ENCODE assay signal across 16 cellular contexts in genomic region chr1:183029591-183030000, GRCh38. TPM values are rescaled to one million over a fixed set of nuclear protein-coding genes. Genes with fewer than 3 reads are reported as not detected.
A peak's percentile ranks its signal among the peaks of the same experiment; 100 is the strongest.
DNase-seq lines count a peak whose midpoint lies in the region; ATAC-seq, FAIRE-seq and TF ChIP-seq lines count a peak whose summit lies in the region.
"Had no signal": no experiment of that assay in that cellular context is flagged by ENCODE, and none has a peak within 500 bp of the region (broad histone marks: within the 10 kb centered on the region; RNA-seq: fewer than 3 reads in every experiment).

No MANE protein-coding gene starts in this region.

- H3K79me2 ChIP-seq in HepG2 (ENCODE audit: insufficient read depth, low read length), result peaks cover 95% of the 10 kb centered on the region

- DNase-seq in AG04450 (ENCODE audit: low read depth, low spot score), result no peak
- DNase-seq in cardiac fibroblast (ENCODE audit: low read depth in 2 of 2), result peak in 1 of 2 donors; percentile 92
- peak; percentile 72 for DNase-seq in HepG2 (ENCODE audit: low spot score)
- no peak for DNase-seq in activated naive CD8-positive, alpha-beta T cell treated with anti-CD3 and anti-CD28 coated beads, Interleukin-2, amount 50 U/mL, for 24 hours
- DNase-seq in activated T-cell treated with anti-CD3 and anti-CD28 coated beads, Interleukin-2, amount 50 U/mL, for 72 hours, result no peak
- DNase-seq in cerebellar nuclear complex (lab: John Stamatoyannopoulos, UW), result no peak
- no peak for DNase-seq in NCI-H1930 (lab: John Stamatoyannopoulos, UW)
- DNase-seq: activated CD8-positive, alpha-beta memory T cell treated with anti-CD3 and anti-CD28 coated beads, Interleukin-2, amount 50 U/mL, for 4 hours; heart right ventricle; stimulated activated CD4-positive, alpha-beta T cell treated with anti-CD3 and anti-CD28 coated beads, Interleukin-12 subunit alpha, Interleukin-12 subunit beta, amount 100 ng/mL, for 4 hours; stimulated activated naive B cell treated with anti-CD40 and anti-IgM and Interleukin-4, amounts not matched to agents 10 μg/mL and 1 μg/mL and 100 μg/mL, for 72 hours; T-helper 2 cell had no signal

- no peaks in the 10 kb centered on the region for H3K27me3 ChIP-seq in AG04450 (ENCODE audit: control insufficient read depth, insufficient read depth, low read length)
- H3K27me3 ChIP-seq in HUES48 (ENCODE audit: control insufficient read depth, insufficient read depth, low read length), result peaks cover 4% of the 10 kb centered on the region
- H3K27me3 ChIP-seq in HepG2 (ENCODE audit: control insufficient read depth in 1 of 2, insufficient read depth in 2 of 2, low read length in 2 of 2), result no peaks in the 10 kb centered on the region
- H3K27me3 ChIP-seq: ascending aorta, heart right ventricle had no signal

- no peak overlapping the region for H3K4me3 Mint-ChIP-seq in activated naive CD8-positive, alpha-beta T cell treated with anti-CD3 and anti-CD28 coated beads, Interleukin-2, amount 50 U/mL, for 24 hours
- H3K4me3 Mint-ChIP-seq in activated T-cell treated with anti-CD3 and anti-CD28 coated beads, Interleukin-2, amount 50 U/mL, for 72 hours, result no peak overlapping the region
- H3K4me3 Mint-ChIP-seq: CD14-positive monocyte; stimulated activated naive B cell treated with anti-CD40 and anti-IgM and Interleukin-4, amounts not matched to agents 10 μg/mL and 1 μg/mL and 100 μg/mL, for 72 hours had no signal

- TF ChIP-seq POLR2A in HepG2 (IDR thresholded peaks at IDR 0.05; ENCODE audit: insufficient read depth in 1 of 2, low read depth in 2 of 2, low read length in 2 of 2), result no peak; a peak in 1 of 4 replicates

- peaks cover 17% of the 10 kb centered on the region for H3K4me1 Mint-ChIP-seq in activated naive CD8-positive, alpha-beta T cell treated with anti-CD3 and anti-CD28 coated beads, Interleukin-2, amount 50 U/mL, for 24 hours
- peaks cover 28% of the 10 kb centered on the region for H3K4me1 Mint-ChIP-seq in activated T-cell treated with anti-CD3 and anti-CD28 coated beads, Interleukin-2, amount 50 U/mL, for 72 hours (ENCODE audit: low read depth)

- H3K27me3 Mint-ChIP-seq in activated naive CD8-positive, alpha-beta T cell treated with anti-CD3 and anti-CD28 coated beads, Interleukin-2, amount 50 U/mL, for 24 hours, result peaks cover 56% of the 10 kb centered on the region
- peaks cover 90% of the 10 kb centered on the region for H3K27me3 Mint-ChIP-seq in activated T-cell treated with anti-CD3 and anti-CD28 coated beads, Interleukin-2, amount 50 U/mL, for 72 hours (ENCODE audit: low read depth)
- H3K27me3 Mint-ChIP-seq: stimulated activated naive B cell treated with anti-CD40 and anti-IgM and Interleukin-4, amounts not matched to agents 10 μg/mL and 1 μg/mL and 100 μg/mL, for 72 hours had no signal

- POLR2A ChIA-PET in AG04450 (lab: Yijun Ruan, JAX) (no interaction called here), HepG2 (lab: Yijun Ruan, JAX) (no interaction called here)

- no peak overlapping the region for H3K27ac Mint-ChIP-seq in activated naive CD8-positive, alpha-beta T cell treated with anti-CD3 and anti-CD28 coated beads, Interleukin-2, amount 50 U/mL, for 24 hours
- no peak overlapping the region for H3K27ac Mint-ChIP-seq in activated T-cell treated with anti-CD3 and anti-CD28 coated beads, Interleukin-2, amount 50 U/mL, for 72 hours
- H3K27ac Mint-ChIP-seq: CD14-positive monocyte; stimulated activated naive B cell treated with anti-CD40 and anti-IgM and Interleukin-4, amounts not matched to agents 10 μg/mL and 1 μg/mL and 100 μg/mL, for 72 hours had no signal

- no peaks in the 10 kb centered on the region for H3K36me3 Mint-ChIP-seq in activated naive CD8-positive, alpha-beta T cell treated with anti-CD3 and anti-CD28 coated beads, Interleukin-2, amount 50 U/mL, for 24 hours (ENCODE audit: low read depth)
- peaks cover 0 to 1% of the 10 kb centered on the region in 2 donors for H3K36me3 Mint-ChIP-seq in activated T-cell treated with anti-CD3 and anti-CD28 coated beads, Interleukin-2, amount 50 U/mL, for 72 hours (ENCODE audit: insufficient read depth in 2 of 2)
- H3K36me3 Mint-ChIP-seq: CD14-positive monocyte had no signal

- no peaks in the 10 kb centered on the region for H3K9me3 Mint-ChIP-seq in activated naive CD8-positive, alpha-beta T cell treated with anti-CD3 and anti-CD28 coated beads, Interleukin-2, amount 50 U/mL, for 24 hours
- no peaks in the 10 kb centered on the region for H3K9me3 Mint-ChIP-seq in activated T-cell treated with anti-CD3 and anti-CD28 coated beads, Interleukin-2, amount 50 U/mL, for 72 hours
- H3K9me3 Mint-ChIP-seq: CD14-positive monocyte; stimulated activated naive B cell treated with anti-CD40 and anti-IgM and Interleukin-4, amounts not matched to agents 10 μg/mL and 1 μg/mL and 100 μg/mL, for 72 hours had no signal

- H3K36me3 ChIP-seq in HUES48 (ENCODE audit: control insufficient read depth, insufficient read depth, low read length) (no peaks in the 10 kb centered on the region; the same call in 1 of the 2 replicates), HepG2 (replicated peaks in 1 of 2; ENCODE audit: control insufficient read depth in 1 of 2, insufficient read depth in 2 of 2, low read length in 2 of 2) (no peaks in the 10 kb centered on the region; a peak in 1 of 5 replicates)
- H3K36me3 ChIP-seq: ascending aorta had no signal

- TF ChIP-seq EP300 in HepG2 (IDR thresholded peaks at IDR 0.05; ENCODE audit: low read depth in 2 of 2, low read length in 2 of 2) (no peak), HepG2 (CRISPR knock-in tag; IDR thresholded peaks at IDR 0.05; ENCODE audit: borderline replicate concordance) (no peak)

- in situ Hi-C loops in HepG2 (cut with HindIII; ENCODE audit: extremely low pct_ligation_motif_present, low pct_unique_long_range_greater_than_20kb), result no loop called here

- TF ChIP-seq CTCF in AG04450 (IDR thresholded peaks at IDR 0.05; ENCODE audit: low read depth, low read length) (no peak), cardiac fibroblast (IDR thresholded peaks at IDR 0.05; ENCODE audit: low read depth, low read length) (no peak), HepG2 (CRISPR knock-in tag; IDR thresholded peaks at IDR 0.05) (no peak)

- no peaks in the 10 kb centered on the region for H3K9me3 ChIP-seq in AG04450 (ENCODE audit: control insufficient read depth, insufficient read depth, low read length)
- no peaks in the 10 kb centered on the region for H3K9me3 ChIP-seq in HUES48 (ENCODE audit: control insufficient read depth, insufficient read depth, low read length)
- H3K9me3 ChIP-seq in HepG2 (ENCODE audit: low read length), result no peaks in the 10 kb centered on the region
- H3K9me3 ChIP-seq: ascending aorta, heart right ventricle had no signal

- H3K27ac ChIP-seq in AG04450 (ENCODE audit: low read depth, low read length), result peak overlapping the region; percentile 33
- H3K27ac ChIP-seq in HUES48 (ENCODE audit: low read depth, low read length), result peak overlapping the region; percentile 48
- peak overlapping the region; percentile 75 for H3K27ac ChIP-seq in HepG2 (ENCODE audit: extremely low read length, insufficient read depth, low read length)
- H3K27ac ChIP-seq: ascending aorta, KMS-11 had no signal

- peak overlapping the region; percentile 54 for H3K4me2 ChIP-seq in HepG2 (ENCODE audit: low read depth, low read length)
- H3K4me2 ChIP-seq: KMS-11 had no signal

- BruUV-seq in HepG2 (replicated peaks; lab: Mats Ljungman, UMichigan), result no TSS peak

- TF ChIP-seq RAD21 in HepG2 (CRISPR knock-in tag; IDR thresholded peaks at IDR 0.05), result no peak

- H3K4me1 ChIP-seq in HUES48 (ENCODE audit: control insufficient read depth, insufficient read depth, low read length) (peaks cover 59% of the 10 kb centered on the region), HepG2 (ENCODE audit: insufficient read depth, low read length) (peaks cover 87% of the 10 kb centered on the region)

- H3K9ac ChIP-seq in HUES48 (ENCODE audit: low read depth, low read length) (no peak overlapping the region), HepG2 (ENCODE audit: insufficient read depth, low read depth, low read length) (peak overlapping the region; percentile 54)
- H3K9ac ChIP-seq: KMS-11 had no signal

- H4K20me1 ChIP-seq in HepG2 (ENCODE audit: insufficient read depth, low read length), result no peaks in the 10 kb centered on the region

- CTCF ChIA-PET in AG04450 (lab: Charles Lee) (interaction anchor here (1.3 kb wide), 1 partner anchor 67 kb away, joined by 7 read pairs; no protein-coding TSS in a partner anchor), HepG2 (lab: Yijun Ruan, JAX; ENCODE audit: low intra/inter-chr PET ratio, low total read pairs) (no interaction called here)

- WGBS in HepG2 (ENCODE audit: low lambda C conversion rate), result 35% methylated on average over 3 of the region's 3 CpGs

- no peak overlapping the region for H2AFZ ChIP-seq in HepG2 (ENCODE audit: low read length)

- intact Hi-C loops in HepG2 (cut with micrococcal nuclease; ENCODE audit: unreplicated experiment), result no loop called here

- peak overlapping the region; percentile 15; the same call in 1 of the 2 replicates for H3K4me3 ChIP-seq in AG04450 (ENCODE audit: low read depth, low read length)
- no peak overlapping the region for H3K4me3 ChIP-seq in HUES48 (ENCODE audit: low read depth, low read length)
- H3K4me3 ChIP-seq in cardiac fibroblast (replicated peaks in 1 of 2; ENCODE audit: low read depth in 2 of 2, low read length in 2 of 2), result peak overlapping the region; percentile 4 to 16
- peak overlapping the region in 1 of 3 experiments; percentile 23; a peak in 1 of 6 replicates for H3K4me3 ChIP-seq in HepG2 (replicated peaks in 1 of 3; ENCODE audit: insufficient read depth in 1 of 3, low read depth in 2 of 3, low read length in 3 of 3)

- no peak for FAIRE-seq in HepG2 (lab: Jason Lieb, UNC)

- ATAC-seq in HepG2, result peak; percentile 58
- no peak for ATAC-seq in activated naive CD8-positive, alpha-beta T cell treated with anti-CD3 and anti-CD28 coated beads, Interleukin-2, amount 50 U/mL, for 24 hours
- ATAC-seq in activated T-cell treated with anti-CD3 and anti-CD28 coated beads, Interleukin-2, amount 50 U/mL, for 72 hours (replicated peaks in 1 of 2), result no peak
- ATAC-seq: stimulated activated naive B cell treated with anti-CD40 and anti-IgM and Interleukin-4, amounts not matched to agents 10 μg/mL and 1 μg/mL and 100 μg/mL, for 72 hours had no signal

RNA-seq across cellular contexts. Expression of gene LAMC1, which starts 6.4 kb away (rescaled TPM):
- polyA plus RNA-seq in AG04450 (2011; rRNA removed), result 322 and 348 TPM in 2 replicates
- polyA minus RNA-seq in AG04450 (2011; rRNA and poly(A)+ RNA removed), result 336 and 427 TPM in 2 replicates
- 70.8 and 137 TPM in 2 replicates for total RNA-seq in HepG2 (2016; rRNA removed; fragmentation: Illumina TruSeq; extraction: Trizol)
- 5.9 and 6.2 TPM in 2 replicates for total RNA-seq in HepG2 (2016; cell fraction: cytosol; rRNA removed; fragmentation: Illumina TruSeq; extraction: Trizol; ENCODE audit: low read depth)
- total RNA-seq in HepG2 (2016; cell fraction: insoluble cytoplasmic fraction; rRNA removed; fragmentation: Illumina TruSeq; extraction: Trizol), result 60.9 and 135 TPM in 2 replicates
- total RNA-seq in HepG2 (2016; cell fraction: membrane; rRNA removed; fragmentation: Illumina TruSeq; extraction: Trizol), result 19.6 and 19.9 TPM in 2 replicates
- total RNA-seq in HepG2 (2016; cell fraction: nucleus; rRNA removed; fragmentation: Illumina TruSeq; extraction: Trizol), result 154 and 181 TPM in 2 replicates
- 56.7 and 58.5 TPM in 2 replicates for polyA plus RNA-seq in HepG2 (2011; rRNA removed)
- polyA plus RNA-seq in HepG2 (2011; cell fraction: cytosol; rRNA removed), result 36.7 and 50.0 TPM in 2 replicates
- 47.5 and 52.1 TPM in 2 replicates for polyA plus RNA-seq in HepG2 (2011; cell fraction: nucleus; rRNA removed)
- 64.4 and 72.6 TPM in 2 replicates for polyA plus RNA-seq in HepG2 (2012)
- polyA plus RNA-seq in HepG2 (2016; cell fraction: cytosol; fragmentation: Illumina TruSeq; extraction: Trizol; ENCODE audit: low read depth), result 3.1 and 4.6 TPM in 2 replicates
- polyA plus RNA-seq in HepG2 (2016; cell fraction: insoluble cytoplasmic fraction; fragmentation: Illumina TruSeq; extraction: Trizol; ENCODE audit: low read depth), result 51.9 and 63.2 TPM in 2 replicates
- 6.2 and 7.9 TPM in 2 replicates for polyA plus RNA-seq in HepG2 (2016; cell fraction: membrane; fragmentation: Illumina TruSeq; extraction: Trizol; ENCODE audit: low read depth)
- 149 and 151 TPM in 2 replicates for polyA plus RNA-seq in HepG2 (2016; cell fraction: nucleus; fragmentation: Illumina TruSeq; extraction: Trizol; ENCODE audit: insufficient read depth, low read depth)
- polyA minus RNA-seq in HepG2 (2011; rRNA and poly(A)+ RNA removed; ENCODE audit: low replicate concordance), result 51.7 and 216 TPM in 2 replicates
- polyA minus RNA-seq in HepG2 (2011; cell fraction: cytosol; rRNA and poly(A)+ RNA removed), result 64.0 and 66.5 TPM in 2 replicates
- polyA minus RNA-seq in HepG2 (2011; cell fraction: nucleus; rRNA and poly(A)+ RNA removed), result 102 and 112 TPM in 2 replicates
- under 1 TPM; 0.24 to 0.51 TPM for total RNA-seq in activated T-cell treated with anti-CD3 and anti-CD28 coated beads, Interleukin-2, amount 50 U/mL, for 72 hours

Comparison
In these comparisons a context has a peak if more than half of its experiments do, and no peak if none do; other contexts are left out.
1. RNA of gene LAMC1, which starts 6.4 kb away (total RNA-seq): 5.9 to 181 TPM in HepG2; 0.24 to 0.51 TPM in activated T-cell treated with anti-CD3 and anti-CD28 coated beads, Interleukin-2, amount 50 U/mL, for 72 hours; every median in the first group is over 4 times any median in the second.
2. Peak in every context shown above with its lines, with median percentiles within 50 percentile points of each other: H3K27ac ChIP-seq.